ENCODE assay signal across 21 cellular contexts in the genomic region with DNA sequence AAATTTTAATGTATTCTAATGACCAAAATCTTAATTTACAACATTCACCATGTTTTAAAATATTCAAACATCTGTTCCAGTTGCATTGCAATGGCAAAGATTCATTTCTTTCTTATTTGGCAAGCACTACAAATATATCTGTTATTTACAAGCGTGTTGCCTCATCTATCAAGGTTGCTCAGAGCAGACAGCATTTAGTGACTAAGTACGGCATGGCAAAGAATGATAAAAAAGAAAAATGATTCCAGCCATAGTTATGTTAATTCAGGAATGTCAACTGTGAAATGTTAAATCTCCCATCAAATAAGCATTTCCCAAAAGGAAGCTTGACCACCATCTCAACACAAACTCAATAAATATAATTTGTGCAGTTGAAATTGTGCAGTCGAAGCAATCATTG.
"Had no signal": no experiment of that assay in that cellular context is flagged by ENCODE, and none has a peak within 500 bp of the region (broad histone marks: within the 10 kb centered on the region; RNA-seq: fewer than 3 reads in every experiment).

No MANE protein-coding gene starts in this region.

- H3K36me3 ChIP-seq: esophagus muscularis mucosa, gastroesophageal sphincter, left ventricle myocardium inferior, lower lobe of right lung, neural progenitor cell, ovary, right atrium auricular region, thyroid gland had no signal

- H3K27ac ChIP-seq: epithelial cell of prostate, esophagus muscularis mucosa, gastroesophageal sphincter, left ventricle myocardium inferior, lower lobe of right lung, neural progenitor cell, ovary, right atrium auricular region, thyroid gland had no signal

- H3K4me3 ChIP-seq: esophagus muscularis mucosa, gastroesophageal sphincter, left ventricle myocardium inferior, lower lobe of right lung, neural progenitor cell, ovary, right atrium auricular region, smooth muscle cell, thyroid gland had no signal

- H3K4me3 Mint-ChIP-seq: immature natural killer cell; memory B cell; natural killer cell treated with Interleukin-12 subunit alpha and Interleukin-12 subunit beta and Interleukin-15 and Interleukin-18, amount 100 ng/mL, for 72 hours; neural progenitor cell; type B pancreatic cell had no signal

- H3K4me1 ChIP-seq: esophagus muscularis mucosa, gastroesophageal sphincter, left ventricle myocardium inferior, lower lobe of right lung, right atrium auricular region, thyroid gland had no signal

- H3K36me3 Mint-ChIP-seq: immature natural killer cell; memory B cell; natural killer cell treated with Interleukin-12 subunit alpha and Interleukin-12 subunit beta and Interleukin-15 and Interleukin-18, amount 100 ng/mL, for 72 hours; neural progenitor cell; type B pancreatic cell had no signal

- H3K27me3 Mint-ChIP-seq: natural killer cell treated with Interleukin-12 subunit alpha and Interleukin-12 subunit beta and Interleukin-15 and Interleukin-18, amount 100 ng/mL, for 72 hours; type B pancreatic cell had no signal

- H3K4me2 ChIP-seq: neural progenitor cell, smooth muscle cell had no signal

- H3K9me3 ChIP-seq: esophagus muscularis mucosa, gastroesophageal sphincter, left ventricle myocardium inferior, lower lobe of right lung, ovary, right atrium auricular region, thyroid gland had no signal

- H3K27me3 ChIP-seq: esophagus muscularis mucosa, gastroesophageal sphincter, ovary, right atrium auricular region, thyroid gland had no signal

- H3K9me3 Mint-ChIP-seq: neural progenitor cell, type B pancreatic cell had no signal

- ATAC-seq: gastroesophageal sphincter; lower lobe of right lung; natural killer cell treated with Interleukin-12 subunit alpha and Interleukin-12 subunit beta and Interleukin-15 and Interleukin-18, amount 100 ng/mL, for 72 hours had no signal

- H3K4me1 Mint-ChIP-seq: immature natural killer cell, memory B cell had no signal

- DNase-seq: effector memory CD4-positive, alpha-beta T cell; foreskin fibroblast; glutamatergic neuron; immature natural killer cell; left ventricle myocardium inferior; lower lobe of right lung; midbrain; nucleus accumbens; ovary; stimulated activated CD4-positive, alpha-beta T cell treated with anti-CD3 and anti-CD28 coated beads, Interleukin-2, amount 100 ng/mL, for 48 hours; stimulated activated naive CD4-positive, alpha-beta T cell treated with Interleukin-2 at 50 U/mL for 16 hours; thyroid gland had no signal

- H3K9ac ChIP-seq: neural progenitor cell had no signal

- H2AFZ ChIP-seq: neural progenitor cell had no signal

- H3K27ac Mint-ChIP-seq: immature natural killer cell; memory B cell; natural killer cell treated with Interleukin-12 subunit alpha and Interleukin-12 subunit beta and Interleukin-15 and Interleukin-18, amount 100 ng/mL, for 72 hours; neural progenitor cell; type B pancreatic cell had no signal
